In the genomic region with DNA sequence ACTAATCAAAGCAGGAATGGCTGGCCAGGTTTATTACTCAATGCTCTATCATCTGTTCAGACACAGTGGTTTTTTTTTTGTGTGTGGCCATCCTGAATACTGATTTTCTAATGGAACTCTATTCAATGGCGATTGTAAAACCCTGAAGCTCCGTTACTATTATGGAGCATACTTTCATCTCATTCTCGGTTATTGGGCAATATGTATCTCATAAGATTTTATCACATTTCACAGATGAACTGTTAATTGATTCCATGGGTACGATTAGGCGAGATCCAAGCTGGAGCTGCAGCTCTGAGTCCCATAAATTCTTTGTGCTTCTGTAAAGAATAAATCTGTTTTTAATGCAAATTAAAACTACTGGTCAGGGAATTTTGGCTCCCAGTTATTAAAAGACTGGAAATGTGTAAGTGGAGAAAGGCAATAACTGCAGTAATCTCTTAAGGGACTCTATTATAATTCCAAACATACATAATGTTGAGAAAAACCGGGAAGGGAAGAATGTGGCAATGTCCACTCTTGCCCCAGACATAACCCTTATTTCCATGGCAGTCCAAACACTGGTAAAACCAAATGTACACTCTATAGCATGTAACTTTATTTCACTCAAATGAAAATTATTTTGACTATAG, we compare ENCODE assay signal across 28 cellular contexts.
"Had no signal": no experiment of that assay in that cellular context is flagged by ENCODE, and none has a peak within 500 bp of the region (broad histone marks: within the 10 kb centered on the region; RNA-seq: fewer than 3 reads in every experiment).

No MANE protein-coding gene starts in this region.

- ATAC-seq: naive thymus-derived CD8-positive, alpha-beta T cell; natural killer cell treated with Interleukin-12 subunit alpha and Interleukin-12 subunit beta and Interleukin-15 and Interleukin-18, amount 100 ng/mL, for 72 hours; psoas muscle; right cardiac atrium; right lobe of liver; stimulated activated effector memory CD8-positive, alpha-beta T cell treated with anti-CD3 and anti-CD28 coated beads, Interleukin-12 subunit alpha, Interleukin-12 subunit beta, amount 100 ng/mL, for 72 hours; stimulated activated naive B cell treated with anti-CD40 and anti-IgM and Interleukin-4, amounts not matched to agents 10 μg/mL and 1 μg/mL and 100 μg/mL, for 72 hours; upper lobe of right lung had no signal

- H3K36me3 Mint-ChIP-seq: neural progenitor cell had no signal

- H3K27ac ChIP-seq: neural progenitor cell, ovary, parathyroid adenoma, psoas muscle, right lobe of liver, sigmoid colon, stomach, suprapubic skin, testis, tibial nerve, upper lobe of right lung, uterus had no signal

- DNase-seq: naive thymus-derived CD8-positive, alpha-beta T cell; occipital lobe; ovary; posterior cingulate gyrus; psoas muscle; right cardiac atrium; right lobe of liver; sigmoid colon; small intestine; stimulated activated CD4-positive, alpha-beta T cell treated with anti-CD3 and anti-CD28 coated beads, Interleukin-15, amount 100 ng/mL, for 24 hours; stimulated activated CD4-positive, alpha-beta T cell treated with anti-CD3 and anti-CD28 coated beads, Interleukin-2, amount 100 ng/mL, for 24 hours; stimulated activated CD4-positive, alpha-beta T cell treated with anti-CD3 and anti-CD28 coated beads, Interleukin-2, amount 100 ng/mL, for 48 hours; stimulated activated CD4-positive, alpha-beta T cell treated with anti-CD3 and anti-CD28 coated beads, Interleukin-4, amount 100 ng/mL, for 24 hours; stimulated activated naive B cell treated with anti-CD40 and anti-IgM and Interleukin-4, amounts not matched to agents 10 μg/mL and 1 μg/mL and 100 μg/mL, for 72 hours; stimulated activated naive CD4-positive, alpha-beta T cell treated with Interleukin-2 at 50 U/mL for 16 hours; stomach; testis; trophoblast cell; upper lobe of right lung; uterus had no signal

- H3K9me3 Mint-ChIP-seq: natural killer cell treated with Interleukin-12 subunit alpha and Interleukin-12 subunit beta and Interleukin-15 and Interleukin-18, amount 100 ng/mL, for 72 hours; stimulated activated effector memory CD8-positive, alpha-beta T cell treated with anti-CD3 and anti-CD28 coated beads, Interleukin-12 subunit alpha, Interleukin-12 subunit beta, amount 100 ng/mL, for 72 hours had no signal

- H3K4me3 ChIP-seq: neural progenitor cell, ovary, psoas muscle, right lobe of liver, sigmoid colon, stomach, suprapubic skin, testis, tibial nerve, upper lobe of right lung, uterus had no signal

- H3K27me3 ChIP-seq: neural progenitor cell, ovary, right lobe of liver, sigmoid colon, stomach, suprapubic skin, testis, tibial nerve, upper lobe of right lung, uterus had no signal

- H3K4me1 ChIP-seq: neural progenitor cell, parathyroid adenoma, psoas muscle, right lobe of liver, sigmoid colon, stomach, suprapubic skin, tibial nerve, upper lobe of right lung, uterus had no signal

- H2AFZ ChIP-seq: neural progenitor cell, parathyroid adenoma had no signal

- H3K27me3 Mint-ChIP-seq: progenitor cell of endocrine pancreas had no signal

- H3K9me3 ChIP-seq: psoas muscle, right lobe of liver, sigmoid colon, suprapubic skin, testis, upper lobe of right lung, uterus had no signal

- H3K4me3 Mint-ChIP-seq: naive thymus-derived CD8-positive, alpha-beta T cell; natural killer cell treated with Interleukin-12 subunit alpha and Interleukin-12 subunit beta and Interleukin-15 and Interleukin-18, amount 100 ng/mL, for 72 hours; neural progenitor cell; stimulated activated effector memory CD8-positive, alpha-beta T cell treated with anti-CD3 and anti-CD28 coated beads, Interleukin-12 subunit alpha, Interleukin-12 subunit beta, amount 100 ng/mL, for 72 hours; stimulated activated naive B cell treated with anti-CD40 and anti-IgM and Interleukin-4, amounts not matched to agents 10 μg/mL and 1 μg/mL and 100 μg/mL, for 72 hours; stimulated activated naive CD8-positive, alpha-beta T cell treated with anti-CD3 and anti-CD28 coated beads, Interleukin-15, Interleukin-2, amounts not matched to agents 100 ng/mL and 50 ng/mL, for 24 hours had no signal

- FAIRE-seq: small intestine had no signal

- H3K9ac ChIP-seq: neural progenitor cell, parathyroid adenoma had no signal

- H3K4me1 Mint-ChIP-seq: stimulated activated effector memory CD8-positive, alpha-beta T cell treated with anti-CD3 and anti-CD28 coated beads, Interleukin-12 subunit alpha, Interleukin-12 subunit beta, amount 100 ng/mL, for 72 hours had no signal

- H3K36me3 ChIP-seq: neural progenitor cell, ovary, right lobe of liver, sigmoid colon, tibial nerve, upper lobe of right lung, uterus had no signal

- H3K4me2 ChIP-seq: neural progenitor cell had no signal

- H3K27ac Mint-ChIP-seq: natural killer cell treated with Interleukin-12 subunit alpha and Interleukin-12 subunit beta and Interleukin-15 and Interleukin-18, amount 100 ng/mL, for 72 hours; neural progenitor cell; progenitor cell of endocrine pancreas; stimulated activated effector memory CD8-positive, alpha-beta T cell treated with anti-CD3 and anti-CD28 coated beads, Interleukin-12 subunit alpha, Interleukin-12 subunit beta, amount 100 ng/mL, for 72 hours; stimulated activated naive B cell treated with anti-CD40 and anti-IgM and Interleukin-4, amounts not matched to agents 10 μg/mL and 1 μg/mL and 100 μg/mL, for 72 hours; stimulated activated naive CD8-positive, alpha-beta T cell treated with anti-CD3 and anti-CD28 coated beads, Interleukin-15, Interleukin-2, amounts not matched to agents 100 ng/mL and 50 ng/mL, for 24 hours had no signal
